Comparison of ENCODE assay signal across 9 cellular contexts in genomic region chr12:95859947-95860850, GRCh38. TPM values are rescaled to one million over a fixed set of nuclear protein-coding genes. Genes with fewer than 3 reads are reported as not detected.
DNase-seq lines count a peak whose midpoint lies in the region; ATAC-seq and TF ChIP-seq lines count a peak whose summit lies in the region.
"Had no signal": no experiment of that assay in that cellular context is flagged by ENCODE, and none has a peak within 500 bp of the region (broad histone marks: within the 10 kb centered on the region; RNA-seq: fewer than 3 reads in every experiment).

No MANE protein-coding gene starts in this region.

- peaks cover 26% of the 10 kb centered on the region for H3K4me1 Mint-ChIP-seq in CD8-positive, alpha-beta T cell (ENCODE audit: low read depth)

- no peak for TF ChIP-seq EP300 in neural cell (conservative IDR thresholded peaks at IDR 0.05; ENCODE audit: poor library complexity, severe bottlenecking)

- H3K27ac Mint-ChIP-seq in CD8-positive, alpha-beta T cell, result no peak overlapping the region

- H3K4me3 Mint-ChIP-seq in CD8-positive, alpha-beta T cell, result no peak overlapping the region

- CTCF ChIA-PET in CD8-positive, alpha-beta T cell (lab: Charles Lee), result interaction anchor here (0.7 kb wide), 1 partner anchor 14 kb away, joined by 3 read pairs; no protein-coding TSS in a partner anchor

- no peaks in the 10 kb centered on the region for H3F3A ChIP-seq in neural cell (ENCODE audit: insufficient read depth, low read length, poor library complexity, severe bottlenecking)

- no peak for ATAC-seq in CD8-positive, alpha-beta T cell
- no peak for ATAC-seq in HG03175 (IDR thresholded peaks at IDR 0.05; ENCODE audit: unreplicated experiment)

- H4K20me1 ChIP-seq in neural cell (ENCODE audit: insufficient read depth), result no peaks in the 10 kb centered on the region

- no peak for TF ChIP-seq CTCF in CD8-positive, alpha-beta T cell (IDR thresholded peaks at IDR 0.05)
- TF ChIP-seq CTCF in LNCaP clone FGC (IDR thresholded peaks at IDR 0.05; ENCODE audit: control insufficient read depth, extremely low read depth, insufficient read depth) (no peak), dorsolateral prefrontal cortex (IDR thresholded peaks at IDR 0.05 in 54 of 56, conservative IDR thresholded peaks at IDR 0.05 in 2 of 56; ENCODE audit: low read depth in 1 of 56, partially characterized antibody in 56 of 56) (no peak), neural cell (IDR thresholded peaks at IDR 0.05; ENCODE audit: poor library complexity, severe bottlenecking) (no peak)

- peaks cover 47% of the 10 kb centered on the region for H3K79me2 ChIP-seq in neural cell (replicated peaks; ENCODE audit: insufficient read depth, low read length)

- peak overlapping the region; percentile 83 for H3K4me3 ChIP-seq in CD8-positive, alpha-beta T cell (ENCODE audit: low read depth, low read length)
- H3K4me3 ChIP-seq in LNCaP clone FGC (ENCODE audit: low read depth, low read length) (peak overlapping the region; percentile 96), dorsolateral prefrontal cortex (peak overlapping the region; percentile 58 to 99 (median 86)), neural cell (ENCODE audit: low read length) (peak overlapping the region; percentile 74)

- H3K9me3 Mint-ChIP-seq in CD8-positive, alpha-beta T cell, result no peaks in the 10 kb centered on the region

- H3K9me3 ChIP-seq in CD8-positive, alpha-beta T cell (ENCODE audit: low read length), result no peaks in the 10 kb centered on the region
- H3K9me3 ChIP-seq in neural cell (ENCODE audit: low read length), result peaks cover 3% of the 10 kb centered on the region

- H3K4me2 ChIP-seq in neural cell (ENCODE audit: low read length), result peak overlapping the region; percentile 80

- H3K27me3 ChIP-seq in CD8-positive, alpha-beta T cell (ENCODE audit: insufficient read depth, low read length), result no peaks in the 10 kb centered on the region
- H3K27me3 ChIP-seq in dorsolateral prefrontal cortex (no peaks in the 10 kb centered on the region), neural cell (ENCODE audit: insufficient read depth, low read depth, low read length) (no peaks in the 10 kb centered on the region)

- H3K36me3 ChIP-seq in CD8-positive, alpha-beta T cell (ENCODE audit: insufficient read depth, low read length), result peaks cover 12% of the 10 kb centered on the region
- H3K36me3 ChIP-seq in neural cell (ENCODE audit: insufficient read depth, low read length), result peaks cover 29% of the 10 kb centered on the region

- H3K9me2 ChIP-seq in neural cell (ENCODE audit: insufficient read depth, low read length), result no peaks in the 10 kb centered on the region

- H2AFZ ChIP-seq in neural cell (ENCODE audit: low read depth, low read length), result no peak overlapping the region

- peaks cover 3% of the 10 kb centered on the region for H3K27me3 Mint-ChIP-seq in CD8-positive, alpha-beta T cell (ENCODE audit: low read depth)

- intact Hi-C loops in CD8-positive, alpha-beta T cell (cut with DNase I, micrococcal nuclease), result loop anchor here (2.0 to 10.0 kb wide), 11 partner anchors 83 to 1045 kb away; partner anchors contain the start of genes NDUFA12 (in 2 of the 2), AMDHD1 (in 1 of the 2), CCDC38 (in 1 of the 2) and FGD6 (in 1 of the 2)
- intact Hi-C loops in dorsolateral prefrontal cortex (cut with DNase I), result loop anchor here in 1 of 2 donors (5.0 kb wide), 1 partner anchor 177 kb away; the partner anchor contains the start of gene LTA4H

- no peak for TF ChIP-seq RAD21 in neural cell (conservative IDR thresholded peaks at IDR 0.05)

- no peak for DNase-seq in CD8-positive, alpha-beta T cell
- DNase-seq in LNCaP clone FGC (ENCODE audit: low read depth) (no peak), dorsolateral prefrontal cortex (no peak), HUDEP-2 (lab: John Stamatoyannopoulos, UW; ENCODE audit: unreplicated experiment in 76 of 76) (no peak), hypothalamus (lab: John Stamatoyannopoulos, UW) (no peak), islet precursor cell (no peak)
- DNase-seq: NCI-H1694 treated with DMSO at 0.1 percent for 48 hours had no signal

- POLR2A ChIA-PET in CD8-positive, alpha-beta T cell (lab: Charles Lee), result no interaction called here

- peak overlapping the region; percentile 85 for H3K9ac ChIP-seq in neural cell (ENCODE audit: low read length)

- peaks cover 33% of the 10 kb centered on the region for H3K36me3 Mint-ChIP-seq in CD8-positive, alpha-beta T cell

- peak overlapping the region; percentile 79 for H3K27ac ChIP-seq in CD8-positive, alpha-beta T cell (ENCODE audit: low read depth, low read length)
- H3K27ac ChIP-seq in dorsolateral prefrontal cortex, result no peak overlapping the region
- peak overlapping the region; percentile 87 for H3K27ac ChIP-seq in neural cell (ENCODE audit: low read length)

- peaks cover 22% of the 10 kb centered on the region for H3K4me1 ChIP-seq in CD8-positive, alpha-beta T cell (ENCODE audit: insufficient read depth, low read length)

TF ChIP-seq in neural cell, 6 proteins besides CTCF, POLR2A, EP300 and RAD21:
- no peak for TF ChIP-seq TAF1 (IDR thresholded peaks at IDR 0.05; ENCODE audit: low read depth)
- no peak for TF ChIP-seq EZH2 (IDR thresholded peaks at IDR 0.05; ENCODE audit: borderline replicate concordance, insufficient read depth, low read length, poor library complexity, severe bottlenecking)
- TF ChIP-seq MXI1 (conservative IDR thresholded peaks at IDR 0.05; ENCODE audit: poor library complexity, severe bottlenecking), result no peak
- TF ChIP-seq REST (IDR thresholded peaks at IDR 0.05; ENCODE audit: borderline replicate concordance), result no peak
- TF ChIP-seq POLR2AphosphoS5 (IDR thresholded peaks at IDR 0.05), result no peak
- no peak for TF ChIP-seq SMC3 (conservative IDR thresholded peaks at IDR 0.05; ENCODE audit: poor library complexity)

RNA-seq across cellular contexts. Expression of gene SNRPF, which starts 1.4 kb away (rescaled TPM):
- 10 to 100 TPM; 42.9 to 49.2 TPM for total RNA-seq in CD8-positive, alpha-beta T cell
- total RNA-seq in dorsolateral prefrontal cortex, result 10 to 100 TPM in 119 of 120 experiments, 1 to 10 TPM in 1; 8.8 to 28.7 (median 18.1) TPM
- polyA plus RNA-seq in neural cell, result 42.1 and 47.8 TPM in 2 replicates
- 28.2 and 43.4 TPM in 2 replicates for polyA minus RNA-seq in neural cell

Comparison
In these comparisons a context has a peak if more than half of its experiments do, and no peak if none do; other contexts are left out.
1. H3K27ac ChIP-seq: peak in CD8-positive, alpha-beta T cell (single experiment) and neural cell (single experiment); none in dorsolateral prefrontal cortex (0 of 59).
2. Peak in every context shown above with its lines, with median percentiles within 50 percentile points of each other: H3K4me3 ChIP-seq.